8 cellular contexts compared by ENCODE assay signal in the genomic region with DNA sequence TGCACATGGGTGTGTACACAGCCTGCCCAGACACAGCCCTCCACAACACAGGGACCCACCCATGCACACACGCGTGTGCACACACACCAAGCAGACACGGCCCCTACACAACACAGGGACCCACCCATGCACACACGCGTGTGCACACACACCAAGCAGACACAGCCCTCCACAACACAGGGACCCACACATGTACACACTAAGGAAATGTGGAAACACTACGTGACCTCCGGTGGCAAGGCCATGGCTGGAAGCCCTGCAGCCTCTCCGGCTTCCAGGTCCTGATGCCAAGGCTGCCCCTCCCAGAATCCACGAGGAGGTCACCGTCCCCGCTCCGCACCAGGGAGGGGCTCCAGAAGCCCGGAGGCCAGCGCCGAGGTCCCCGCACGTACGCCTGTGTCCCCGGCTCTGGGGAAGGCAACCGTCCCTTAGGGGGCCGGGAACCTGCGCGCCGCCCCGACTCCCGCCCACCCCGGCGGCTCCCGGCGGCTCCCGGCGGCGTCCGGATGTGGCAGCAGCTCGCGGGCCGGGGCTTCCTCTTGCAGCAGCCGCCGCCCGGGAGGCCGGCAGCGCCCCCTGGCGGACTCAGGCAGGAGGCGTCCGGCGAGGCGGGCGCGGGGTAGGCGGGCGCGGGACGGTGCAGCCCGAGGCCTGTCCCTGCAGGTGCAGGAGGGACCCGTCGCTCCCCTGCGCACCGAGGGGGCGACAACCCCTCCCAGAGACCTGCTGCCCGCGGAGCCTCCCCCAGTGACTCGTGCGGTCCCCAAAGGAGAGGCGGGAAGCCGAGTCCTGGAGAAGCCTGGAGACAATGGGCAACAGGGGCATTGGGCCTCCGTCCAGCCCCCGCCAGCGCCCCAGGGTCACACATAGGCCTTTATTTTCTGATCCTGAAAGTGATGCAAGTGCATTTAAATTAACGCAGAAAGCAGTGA. TPM values are rescaled to one million over a fixed set of nuclear protein-coding genes. Genes with fewer than 3 reads are reported as not detected.
DNase-seq lines count a peak whose midpoint lies in the region; ATAC-seq and TF ChIP-seq lines count a peak whose summit lies in the region.

No MANE protein-coding gene starts in this region.

- intact Hi-C loops in heart left ventricle (cut with DNase I): loop anchor here in 9 of 10 donors (2.0 to 10.0 kb wide), 12 partner anchors 97 to 457 kb away; partner anchors contain the start of gene LAMP1 (in 3 of the 9)
- intact Hi-C loops in posterior cingulate gyrus (cut with DNase I): loop anchor here (5.0 to 10.0 kb wide), 2 partner anchors 97 to 449 kb away; partner anchors contain the start of gene LAMP1

- no peak overlapping the region for H3T11ph ChIP-seq in H9 (ENCODE audit: low read length)

- peaks cover 28 to 30% of the 10 kb centered on the region in 2 experiments for H3K4me1 Mint-ChIP-seq in H9
- H3K4me1 Mint-ChIP-seq in activated naive CD8-positive, alpha-beta T cell (ENCODE audit: low read depth): peaks cover 4% of the 10 kb centered on the region

- no peaks in the 10 kb centered on the region for H3F3A ChIP-seq in Loucy (ENCODE audit: low read depth)

- H4K5ac ChIP-seq in H9 (ENCODE audit: insufficient read length, low read depth, low read length): no peak overlapping the region

- H3K36me3 ChIP-seq in GM06990 (ENCODE audit: control insufficient read depth, insufficient read depth, low read length) (no peaks in the 10 kb centered on the region), Loucy (ENCODE audit: insufficient read depth, low read length) (no peaks in the 10 kb centered on the region), heart left ventricle (no peaks in the 10 kb centered on the region), upper lobe of left lung (no peaks in the 10 kb centered on the region)

- H3K23ac ChIP-seq in H9 (ENCODE audit: insufficient read length, low read depth, low read length): no peak overlapping the region

- peaks cover 9 to 18% (median 16%) of the 10 kb centered on the region in 3 experiments; a peak in 6 of 7 replicates for H3K36me3 Mint-ChIP-seq in H9 (ENCODE audit: insufficient read depth in 1 of 3, low read depth in 3 of 3)
- H3K36me3 Mint-ChIP-seq in activated naive CD8-positive, alpha-beta T cell: no peaks in the 10 kb centered on the region

- H2AFZ ChIP-seq in H9 (ENCODE audit: low read length): no peak overlapping the region
- H2AFZ ChIP-seq in Loucy (ENCODE audit: low read length): peak overlapping the region; percentile 94

- no peak overlapping the region for H4K91ac ChIP-seq in H9 (ENCODE audit: insufficient read length, low read depth, low read length)

- no peak overlapping the region for H2BK12ac ChIP-seq in H9 (ENCODE audit: insufficient read length, low read depth, low read length)

- H3K9me2 ChIP-seq in Loucy (replicated peaks; ENCODE audit: low read depth, low read length): no peaks in the 10 kb centered on the region

- H3K27ac Mint-ChIP-seq in H9: peak overlapping the region in 1 of 3 experiments; percentile 37; a peak in 2 of 7 replicates
- no peak overlapping the region for H3K27ac Mint-ChIP-seq in activated naive CD8-positive, alpha-beta T cell

- TF ChIP-seq POLR2A in heart left ventricle (IDR thresholded peaks at IDR 0.05) (peak in 1 of 2 donors; percentile 36), upper lobe of left lung (IDR thresholded peaks at IDR 0.05) (no peak)

- H3K9ac ChIP-seq in H9 (ENCODE audit: extremely low read depth, insufficient read length, low read length) (peak overlapping the region; percentile 27), Loucy (ENCODE audit: low read depth, low read length, poor library complexity, severe bottlenecking) (peak overlapping the region; percentile 78)

- peak overlapping the region; percentile 65 to 77 for H3K4me3 Mint-ChIP-seq in H9
- H3K4me3 Mint-ChIP-seq in activated naive CD8-positive, alpha-beta T cell: peak overlapping the region; percentile 90

- H3K4me1 ChIP-seq in H9 (ENCODE audit: insufficient read depth, low read length): peaks cover 9% of the 10 kb centered on the region
- H3K4me1 ChIP-seq in Loucy (ENCODE audit: insufficient read depth, low read length, poor library complexity, severe bottlenecking): no peaks in the 10 kb centered on the region
- peaks cover 0 to 22% (median 9%) of the 10 kb centered on the region in 12 donors for H3K4me1 ChIP-seq in heart left ventricle
- peaks cover 4 to 14% (median 11%) of the 10 kb centered on the region in 4 donors for H3K4me1 ChIP-seq in upper lobe of left lung

- H3K79me1 ChIP-seq in H9 (ENCODE audit: insufficient read depth, low read depth, low read length, poor library complexity, severe bottlenecking): no peaks in the 10 kb centered on the region

- no peaks in the 10 kb centered on the region for H3K9me3 ChIP-seq in H9 (ENCODE audit: control insufficient read depth, low read depth, low read length)
- H3K9me3 ChIP-seq in Loucy (ENCODE audit: insufficient read depth, low read depth, low read length): 0 out of 2 replicates have a peak, but pooled peaks cover under 1% of the 10 kb centered on the region
- peaks cover 0 to 3% (median 0%) of the 10 kb centered on the region in 12 donors for H3K9me3 ChIP-seq in heart left ventricle
- no peaks in the 10 kb centered on the region for H3K9me3 ChIP-seq in upper lobe of left lung

- H3K23me2 ChIP-seq in H9 (ENCODE audit: insufficient read length, low read depth, low read length, poor library complexity, severe bottlenecking): peaks cover 4% of the 10 kb centered on the region

- H3K56ac ChIP-seq in H9 (ENCODE audit: insufficient read length, low read depth, low read length): no peak overlapping the region

- H2AK5ac ChIP-seq in H9 (ENCODE audit: insufficient read length, low read length): no peak overlapping the region

- H2BK15ac ChIP-seq in H9 (ENCODE audit: low read depth, low read length): no peak overlapping the region

- H3K14ac ChIP-seq in H9 (ENCODE audit: insufficient read depth, low read length): peak overlapping the region; percentile 89

- TF ChIP-seq EP300 in upper lobe of left lung (IDR thresholded peaks at IDR 0.05): no peak

- H3K4me2 ChIP-seq in H9 (ENCODE audit: insufficient read depth, insufficient read length, low read length) (peak overlapping the region; percentile 79), Loucy (ENCODE audit: low read depth, low read length, poor library complexity, severe bottlenecking) (peak overlapping the region; percentile 93)

- ATAC-seq in heart left ventricle: peak; percentile 44 to 89 (median 77)
- ATAC-seq in upper lobe of left lung (ENCODE audit: low FRiP score in 2 of 2): peak; percentile 88 to 98

- no peak overlapping the region for H2BK20ac ChIP-seq in H9 (ENCODE audit: low read depth, low read length, poor library complexity, severe bottlenecking)

- H3K4me3 ChIP-seq in GM06990 (replicated peaks; ENCODE audit: low read depth, low read length) (peak overlapping the region; percentile 76), Loucy (ENCODE audit: low read length, poor library complexity, severe bottlenecking) (peak overlapping the region; percentile 85), heart left ventricle (peak overlapping the region; percentile 53 to 93 (median 80)), upper lobe of left lung (peak overlapping the region; percentile 29 to 85 (median 64))

- H3K27me3 Mint-ChIP-seq in H9 (ENCODE audit: low read depth): no peaks in the 10 kb centered on the region; the same call in 1 of the 2 replicates
- H3K27me3 Mint-ChIP-seq in activated naive CD8-positive, alpha-beta T cell: no peaks in the 10 kb centered on the region

- no CpG with 5 or more reads among the region's 69 CpGs for WGBS in H9 (ENCODE audit: extremely low coverage, insufficient read length, low lambda C conversion rate)
- 4 to 17% (median 8%) methylated on average over 23 to 69 of the region's 69 CpGs for WGBS in heart left ventricle, 4 donors
- 7 to 16% methylated on average over 21 to 28 of the region's 69 CpGs for WGBS in upper lobe of left lung, 2 donors

- H2BK5ac ChIP-seq in H9 (ENCODE audit: insufficient read length, low read length): no peak overlapping the region

- no peak overlapping the region for H2BK120ac ChIP-seq in H9 (ENCODE audit: low read depth, low read length, poor library complexity, severe bottlenecking)

- no peaks in the 10 kb centered on the region for H3K79me2 ChIP-seq in H9 (ENCODE audit: insufficient read depth, low read length)
- H3K79me2 ChIP-seq in Loucy (ENCODE audit: insufficient read depth, low read length): peaks cover 9% of the 10 kb centered on the region; the same call in 1 of the 2 replicates

- H4K8ac ChIP-seq in H9 (replicated peaks; ENCODE audit: insufficient read length, low read depth, low read length): no peak overlapping the region

- no peak overlapping the region for H3K27ac ChIP-seq in H9 (ENCODE audit: insufficient read length, low read depth, low read length)
- H3K27ac ChIP-seq in heart left ventricle: peak overlapping the region in 11 of 12 donors; percentile 31 to 85 (median 75)
- H3K27ac ChIP-seq in upper lobe of left lung: peak overlapping the region in 2 of 4 donors; percentile 40 to 81

- H3K27me3 ChIP-seq in GM06990 (replicated peaks; ENCODE audit: control insufficient read depth, insufficient read depth, low read length) (no peaks in the 10 kb centered on the region), H9 (ENCODE audit: insufficient read depth, low read length) (no peaks in the 10 kb centered on the region), Loucy (ENCODE audit: insufficient read depth, low read length, poor library complexity, severe bottlenecking) (no peaks in the 10 kb centered on the region), heart left ventricle (no peaks in the 10 kb centered on the region), upper lobe of left lung (no peaks in the 10 kb centered on the region)

- H3K9me3 Mint-ChIP-seq in H9: peaks cover 16 to 18% of the 10 kb centered on the region in 2 experiments
- no peaks in the 10 kb centered on the region for H3K9me3 Mint-ChIP-seq in activated naive CD8-positive, alpha-beta T cell (ENCODE audit: low read depth)

- peak overlapping the region; percentile 8 for H3K18ac ChIP-seq in H9 (ENCODE audit: insufficient read length, low read depth, low read length)

- H4K20me1 ChIP-seq in H9 (ENCODE audit: control insufficient read depth, insufficient read depth, insufficient read length): no peaks in the 10 kb centered on the region
- H4K20me1 ChIP-seq in Loucy (ENCODE audit: insufficient read depth, low read length, poor library complexity, severe bottlenecking): no peaks in the 10 kb centered on the region

- peak; percentile 20 for TF ChIP-seq CTCF in GM06990 (IDR thresholded peaks at IDR 0.05; ENCODE audit: insufficient read depth, low read length, poor library complexity, severe bottlenecking)
- TF ChIP-seq CTCF in H9 (conservative IDR thresholded peaks at IDR 0.05): peak; percentile 91
- peak; percentile 59 for TF ChIP-seq CTCF in Loucy (conservative IDR thresholded peaks at IDR 0.05; ENCODE audit: low read length)
- peak; percentile 66 to 98 (median 90) for TF ChIP-seq CTCF in heart left ventricle (IDR thresholded peaks at IDR 0.05)
- peak; percentile 96 to 99 (median 98) for TF ChIP-seq CTCF in upper lobe of left lung (IDR thresholded peaks at IDR 0.05)

- no peak overlapping the region for H3K4ac ChIP-seq in H9 (ENCODE audit: low read depth, low read length)

- peak; percentile 81 for DNase-seq in GM06990 (ENCODE audit: extremely low read depth, insufficient read length)
- DNase-seq in H9: peak; percentile 93
- peak; percentile 38 for DNase-seq in SKM-1 (lab: John Stamatoyannopoulos, UW; ENCODE audit: unreplicated experiment)
- peak; percentile 81 to 92 (median 84) for DNase-seq in heart left ventricle
- peak; percentile 55 to 97 (median 77) for DNase-seq in posterior cingulate gyrus
- DNase-seq in upper lobe of left lung: peak; percentile 89 to 96

RNA-seq across cellular contexts. Expression of gene GRTP1, which starts 29.9 kb away (rescaled TPM):
- total RNA-seq in H9 (2021) (54.8 and 55.0 TPM in 2 replicates), heart left ventricle (under 1 TPM in 7 of 9 donors, not detected in 2; 0.36 to 1.00 (median 0.61) TPM), upper lobe of left lung (10 to 100 TPM in 1 of 6 donors, 1 to 10 TPM in 5; 3.6 to 16.8 (median 5.0) TPM)
- 1 to 10 TPM; 1.3 to 3.5 TPM for polyA plus RNA-seq in heart left ventricle

RNA-seq across cellular contexts. Expression of gene ADPRHL1, which starts 59.5 kb away (rescaled TPM):
- total RNA-seq in H9 (2021): 2.7 and 2.8 TPM in 2 replicates
- total RNA-seq in heart left ventricle: 100 to 1,000 TPM; 329 to 774 (median 572) TPM
- polyA plus RNA-seq in heart left ventricle: 100 to 1,000 TPM; 160 to 252 TPM
- total RNA-seq in upper lobe of left lung: 1 to 10 TPM in 5 of 6 donors, under 1 TPM in 1; 0.59 to 6.3 (median 2.8) TPM

Comparison
In these comparisons a context has a peak if more than half of its experiments do, and no peak if none do; other contexts are left out.
1. DNase-seq: peak in every context shown above with its lines; median percentile 93 in H9; 92 in upper lobe of left lung; 84 in heart left ventricle; 81 in GM06990; 77 in posterior cingulate gyrus; 38 in SKM-1.
2. CTCF ChIP-seq: peak in every context shown above with its lines; median percentile 98 in upper lobe of left lung; 91 in H9; 90 in heart left ventricle; 59 in Loucy; 20 in GM06990.
3. RNA of gene ADPRHL1, which starts 59.5 kb away (total RNA-seq): 329 to 774 TPM in heart left ventricle; 0.59 to 6.3 TPM in upper lobe of left lung and 2.7 to 2.8 TPM in H9; every median in the first group is over 10 times any median in the second.
4. Peak in every context shown above with its lines, with median percentiles within 50 percentile points of each other: H3K4me3 ChIP-seq.